In the genomic region with DNA sequence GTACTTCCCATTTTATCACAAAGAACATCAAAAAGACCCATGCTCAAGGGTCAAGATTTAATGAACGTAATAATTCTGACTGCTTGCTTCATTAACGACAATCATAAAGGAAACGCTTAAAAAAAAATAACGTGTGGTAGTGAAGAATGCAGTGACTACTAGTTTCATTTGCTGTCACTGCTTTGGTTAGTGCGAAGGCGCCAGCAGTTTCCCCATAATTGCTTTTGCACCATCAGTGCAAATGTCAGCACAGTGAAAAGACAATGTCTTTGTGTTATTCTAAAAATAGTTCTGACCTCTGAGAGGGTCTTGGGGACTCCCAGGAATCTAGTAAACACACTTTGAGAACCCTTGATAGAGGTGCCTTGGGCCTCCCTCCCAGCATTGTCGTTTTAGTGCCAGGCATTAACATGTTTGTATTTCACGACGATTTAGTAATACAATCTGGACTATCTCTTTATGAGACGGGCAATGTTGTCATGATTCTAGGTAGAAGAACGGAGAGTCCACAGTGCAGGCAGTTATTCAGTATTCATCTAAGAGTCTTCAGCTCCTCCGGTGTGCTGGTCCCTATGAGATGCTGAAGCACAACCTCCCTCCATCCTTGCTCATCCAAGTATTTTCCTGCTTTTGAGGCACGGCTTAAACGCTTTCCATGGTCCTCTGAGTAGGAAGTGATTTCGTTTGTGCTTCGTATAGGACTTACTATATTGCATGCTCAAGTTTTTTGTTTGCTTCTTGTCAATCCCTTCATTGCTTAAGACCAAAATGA, we compare ENCODE assay signal across 8 cellular contexts.
A peak's percentile ranks its signal among the peaks of the same experiment; 100 is the strongest.
DNase-seq lines count a peak whose midpoint lies in the region; ATAC-seq and TF ChIP-seq lines count a peak whose summit lies in the region.

No MANE protein-coding gene starts in this region.

- POLR2A ChIA-PET in A673 (lab: Charles Lee; ENCODE audit: low non-redundant PET) = interaction anchor here (0.8 kb wide), 1 partner anchor 60 kb away, joined by 3 read pairs; no protein-coding TSS in a partner anchor

- peak overlapping the region; percentile 94 to 98 (median 97) for H3K27ac Mint-ChIP-seq in IgD-negative memory B cell
- H3K27ac Mint-ChIP-seq in activated CD4-positive, alpha-beta T cell treated with anti-CD3 and anti-CD28 coated beads, Interleukin-2, amount 10 ng/mL, durations not matched to agents 24 days and 14 days = peak overlapping the region; percentile 99

- H3K27me3 Mint-ChIP-seq in IgD-negative memory B cell = peaks cover 3% of the 10 kb centered on the region
- no peaks in the 10 kb centered on the region for H3K27me3 Mint-ChIP-seq in activated CD4-positive, alpha-beta T cell treated with anti-CD3 and anti-CD28 coated beads, Interleukin-2, amount 10 ng/mL, durations not matched to agents 24 days and 14 days

- no peaks in the 10 kb centered on the region for H3K9me3 Mint-ChIP-seq in IgD-negative memory B cell
- H3K9me3 Mint-ChIP-seq in activated CD4-positive, alpha-beta T cell treated with anti-CD3 and anti-CD28 coated beads, Interleukin-2, amount 10 ng/mL, durations not matched to agents 24 days and 14 days = no peaks in the 10 kb centered on the region

- peak overlapping the region; percentile 95 to 98 (median 98) for H3K4me3 Mint-ChIP-seq in IgD-negative memory B cell
- peak overlapping the region; percentile 95 for H3K4me3 Mint-ChIP-seq in activated CD4-positive, alpha-beta T cell treated with anti-CD3 and anti-CD28 coated beads, Interleukin-2, amount 10 ng/mL, durations not matched to agents 24 days and 14 days

- peak overlapping the region; percentile 92 for H3K4me3 ChIP-seq in A673 (ENCODE audit: low read depth, low read length, poor library complexity, severe bottlenecking)
- peak overlapping the region; percentile 76 to 87 for H3K4me3 ChIP-seq in esophagus (ENCODE audit: low read depth in 1 of 2, low read length in 2 of 2)
- peak overlapping the region; percentile 83 to 96 for H3K4me3 ChIP-seq in neutrophil (ENCODE audit: low read depth in 1 of 2, low read length in 1 of 2)

- H3K4me1 Mint-ChIP-seq in IgD-negative memory B cell = peaks cover 29 to 33% (median 32%) of the 10 kb centered on the region in 3 donors
- H3K4me1 Mint-ChIP-seq in activated CD4-positive, alpha-beta T cell treated with anti-CD3 and anti-CD28 coated beads, Interleukin-2, amount 10 ng/mL, durations not matched to agents 24 days and 14 days = peaks cover 45% of the 10 kb centered on the region

- TF ChIP-seq CTCF in A673 (conservative IDR thresholded peaks at IDR 0.05; ENCODE audit: low read depth, low read length) (no peak), neutrophil (IDR thresholded peaks at IDR 0.05) (no peak)

- WGBS in esophagus, 2 donors = 11 to 13% methylated on average over 16 of the region's 16 CpGs

- H3K36me3 ChIP-seq in A673 (ENCODE audit: insufficient read depth, low read length, poor library complexity, severe bottlenecking) (no peaks in the 10 kb centered on the region), esophagus (ENCODE audit: control insufficient read depth in 2 of 2, insufficient read depth in 2 of 2, low read length in 1 of 2) (no peaks in the 10 kb centered on the region), neutrophil (no peaks in the 10 kb centered on the region)

- intact Hi-C loops in A673 (cut with micrococcal nuclease; ENCODE audit: unreplicated experiment) = loop anchor here (5.0 kb wide), 4 partner anchors 39 to 86 kb away; a partner anchor contains a TSS
- intact Hi-C loops in activated CD4-positive, alpha-beta T cell treated with anti-CD3 and anti-CD28 coated beads, Interleukin-2, amount 10 ng/mL, durations not matched to agents 24 days and 14 days (cut with micrococcal nuclease) = loop anchor here (1.0 to 10.0 kb wide), 11 partner anchors 8 to 1279 kb away; a partner anchor contains a TSS

- H3K27ac ChIP-seq in A673 (ENCODE audit: low read depth, low read length, poor library complexity, severe bottlenecking) (peak overlapping the region; percentile 96), esophagus (ENCODE audit: low read depth in 2 of 2, low read length in 1 of 2) (peak overlapping the region; percentile 95), neutrophil (peak overlapping the region; percentile 94)

- peaks cover 3% of the 10 kb centered on the region for H3K36me3 Mint-ChIP-seq in IgD-negative memory B cell
- H3K36me3 Mint-ChIP-seq in activated CD4-positive, alpha-beta T cell treated with anti-CD3 and anti-CD28 coated beads, Interleukin-2, amount 10 ng/mL, durations not matched to agents 24 days and 14 days (ENCODE audit: low read depth) = no peaks in the 10 kb centered on the region

- peaks cover 27% of the 10 kb centered on the region for H3K4me1 ChIP-seq in A673 (ENCODE audit: insufficient read depth, low read length, poor library complexity, severe bottlenecking)
- H3K4me1 ChIP-seq in esophagus (ENCODE audit: control insufficient read depth in 2 of 2, insufficient read depth in 2 of 2, low read length in 1 of 2) = no peaks in the 10 kb centered on the region
- H3K4me1 ChIP-seq in neutrophil (ENCODE audit: control insufficient read depth in 1 of 2, insufficient read depth in 1 of 2, low read depth in 1 of 2, low read length in 1 of 2) = peaks cover 46 to 48% of the 10 kb centered on the region in 2 experiments

- no peak for DNase-seq in A673 (ENCODE audit: low spot score)
- DNase-seq in activated CD4-positive, alpha-beta T cell treated with anti-CD3 and anti-CD28 coated beads, Interleukin-2, amount 10 ng/mL, durations not matched to agents 24 days and 14 days = peak; percentile 81
- DNase-seq in foreskin melanocyte = no peak
- no peak for DNase-seq in dermis blood vessel endothelial cell

- no TSS peak for BruUV-seq in A673 (replicated peaks; lab: Mats Ljungman, UMichigan)

- H3K9me3 ChIP-seq in A673 (ENCODE audit: low read depth, low read length, poor library complexity, severe bottlenecking) (no peaks in the 10 kb centered on the region), esophagus (ENCODE audit: control insufficient read depth in 2 of 2, insufficient read depth in 1 of 2, low read depth in 1 of 2, low read length in 1 of 2) (no peaks in the 10 kb centered on the region), neutrophil (no peaks in the 10 kb centered on the region)

- ATAC-seq in GM18520 (IDR thresholded peaks at IDR 0.05; ENCODE audit: unreplicated experiment) = peak; percentile 16

- H3K27me3 ChIP-seq in A673 (replicated peaks; ENCODE audit: insufficient read depth, low read depth, low read length, poor library complexity) = no peaks in the 10 kb centered on the region
- no peaks in the 10 kb centered on the region for H3K27me3 ChIP-seq in esophagus (ENCODE audit: control insufficient read depth in 1 of 2, insufficient read depth in 2 of 2, low read length in 2 of 2)
- no peaks in the 10 kb centered on the region for H3K27me3 ChIP-seq in neutrophil

- CTCF ChIA-PET in A673 (lab: Charles Lee) = interaction anchor here (1.5 kb wide), 1 partner anchor 84 kb away, joined by 4 read pairs; no protein-coding TSS in a partner anchor
